ENCODE assay signal across 8 cellular contexts in genomic region chr17:69581061-69581955, GRCh38.
DNase-seq lines count a peak whose midpoint lies in the region; ATAC-seq and TF ChIP-seq lines count a peak whose summit lies in the region.

No MANE protein-coding gene starts in this region.

- TF ChIP-seq CTCF in heart left ventricle (IDR thresholded peaks at IDR 0.05): no peak

- no peak for TF ChIP-seq POLR2A in heart left ventricle (IDR thresholded peaks at IDR 0.05)

- H3K36me3 ChIP-seq in heart left ventricle: no peaks in the 10 kb centered on the region

- no peaks in the 10 kb centered on the region for H3K36me3 Mint-ChIP-seq in activated CD4-positive, alpha-beta memory T cell treated with anti-CD3 and anti-CD28 coated beads, Interleukin-2, amount 10 ng/mL, durations not matched to agents 7 days and 5 days (ENCODE audit: low read depth)

- H3K27ac ChIP-seq in heart left ventricle: peak overlapping the region in 7 of 12 donors; percentile 8 to 39 (median 30)

- peaks cover 0 to 3% (median 0%) of the 10 kb centered on the region in 9 donors for H3K27me3 ChIP-seq in heart left ventricle

- H3K4me1 ChIP-seq in heart left ventricle: peaks cover 0 to 10% (median 0%) of the 10 kb centered on the region in 12 donors

- DNase-seq in heart left ventricle: peak in 2 of 5 donors; percentile 18 to 32
- DNase-seq in cardiac septum (ENCODE audit: low spot score): no peak
- no peak for DNase-seq in activated CD4-positive, alpha-beta memory T cell treated with anti-CD3 and anti-CD28 coated beads, Interleukin-2, amount 10 ng/mL, durations not matched to agents 7 days and 5 days
- peak; percentile 75 for DNase-seq in renal cortical epithelial cell (ENCODE audit: low read depth)
- no peak for DNase-seq in kidney glomerular epithelial cell (lab: John Stamatoyannopoulos, UW)
- DNase-seq in NCI-H1092 treated with DMSO at 0.1 percent for 48 hours (lab: John Stamatoyannopoulos, UW): no peak
- no peak for DNase-seq in HPDE6-E6E7 (ENCODE audit: extremely low spot score)

- no peaks in the 10 kb centered on the region for H3K9me3 ChIP-seq in heart left ventricle

- no peak overlapping the region for H3K27ac Mint-ChIP-seq in activated CD4-positive, alpha-beta memory T cell treated with anti-CD3 and anti-CD28 coated beads, Interleukin-2, amount 10 ng/mL, durations not matched to agents 7 days and 5 days

- CTCF ChIA-PET in activated CD4-positive, alpha-beta memory T cell treated with anti-CD3 and anti-CD28 coated beads, Interleukin-2, amount 10 ng/mL, durations not matched to agents 7 days and 5 days (lab: Charles Lee): interaction anchor here (1.5 kb wide), 1 partner anchor 26 kb away, joined by 7 read pairs; no protein-coding TSS in a partner anchor

- peak overlapping the region in 9 of 12 donors; percentile 17 to 45 (median 35) for H3K4me3 ChIP-seq in heart left ventricle

- 41 to 53% (median 47%) methylated on average over 18 of the region's 18 CpGs for WGBS in heart left ventricle, 4 donors

- POLR2A ChIA-PET in activated CD4-positive, alpha-beta memory T cell treated with anti-CD3 and anti-CD28 coated beads, Interleukin-2, amount 10 ng/mL, durations not matched to agents 7 days and 5 days (lab: Charles Lee): no interaction called here

- H3K27me3 Mint-ChIP-seq in activated CD4-positive, alpha-beta memory T cell treated with anti-CD3 and anti-CD28 coated beads, Interleukin-2, amount 10 ng/mL, durations not matched to agents 7 days and 5 days: peaks cover 21% of the 10 kb centered on the region

- ATAC-seq in heart left ventricle (peak in 2 of 4 donors; percentile 31 to 91), HG03045 (IDR thresholded peaks at IDR 0.05; ENCODE audit: unreplicated experiment) (peak; percentile 61)

- H3K4me3 Mint-ChIP-seq in activated CD4-positive, alpha-beta memory T cell treated with anti-CD3 and anti-CD28 coated beads, Interleukin-2, amount 10 ng/mL, durations not matched to agents 7 days and 5 days: peak overlapping the region; percentile 56

- intact Hi-C loops in heart left ventricle (cut with DNase I): no loop called here
- intact Hi-C loops in cardiac septum (cut with DNase I): no loop called here

- peaks cover 8% of the 10 kb centered on the region for H3K4me1 Mint-ChIP-seq in activated CD4-positive, alpha-beta memory T cell treated with anti-CD3 and anti-CD28 coated beads, Interleukin-2, amount 10 ng/mL, durations not matched to agents 7 days and 5 days

- no peaks in the 10 kb centered on the region for H3K9me3 Mint-ChIP-seq in activated CD4-positive, alpha-beta memory T cell treated with anti-CD3 and anti-CD28 coated beads, Interleukin-2, amount 10 ng/mL, durations not matched to agents 7 days and 5 days
